10 cellular contexts compared by ENCODE assay signal in the genomic region with DNA sequence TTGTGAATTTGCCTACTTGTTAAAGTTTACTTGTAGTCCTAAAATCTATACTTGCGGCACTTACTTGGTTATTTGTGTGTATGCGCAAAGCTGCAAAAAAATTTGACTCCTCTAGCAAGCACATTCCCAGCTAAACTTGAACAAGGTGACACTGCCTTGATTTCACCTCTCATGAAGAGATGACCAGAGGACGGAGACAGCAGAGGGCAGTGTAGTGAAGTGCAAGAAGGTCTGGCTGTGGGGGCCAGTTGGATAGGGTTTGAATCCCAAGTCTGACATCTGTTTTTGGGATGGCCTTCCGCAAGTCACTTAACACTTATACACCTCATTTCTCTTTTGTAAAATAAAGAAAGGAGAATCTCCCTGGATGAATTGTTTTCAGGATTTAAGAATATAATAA. TPM values are rescaled to one million over a fixed set of nuclear protein-coding genes. Genes with fewer than 3 reads are reported as not detected.
A peak's percentile ranks its signal among the peaks of the same experiment; 100 is the strongest.
DNase-seq lines count a peak whose midpoint lies in the region; TF ChIP-seq lines count a peak whose summit lies in the region.
"Had no signal": no experiment of that assay in that cellular context is flagged by ENCODE, and none has a peak within 500 bp of the region (broad histone marks: within the 10 kb centered on the region; RNA-seq: fewer than 3 reads in every experiment).

No MANE protein-coding gene starts in this region.

- no peak overlapping the region for H3K27ac Mint-ChIP-seq in chondrocyte (ENCODE audit: unreplicated experiment)

- H2BK5ac ChIP-seq in neuronal stem cell (ENCODE audit: low read length) = no peak overlapping the region

- H3K9me3 ChIP-seq in KOPT-K1 (ENCODE audit: insufficient read depth, low read length, poor library complexity, severe bottlenecking) (no peaks in the 10 kb centered on the region), neuronal stem cell (replicated peaks in 1 of 2; ENCODE audit: control insufficient read depth in 2 of 2, insufficient read depth in 1 of 2, low read depth in 1 of 2, low read length in 2 of 2) (peaks cover 0 to 7% of the 10 kb centered on the region in 2 donors)
- H3K9me3 ChIP-seq: uterus had no signal

- peak; percentile 45 for TF ChIP-seq CTCF in chondrocyte (IDR thresholded peaks at IDR 0.05)

- H2AK5ac ChIP-seq in neuronal stem cell (ENCODE audit: low read depth, low read length) = no peak overlapping the region

- no CpG with 5 or more reads among the region's 4 CpGs for WGBS in neuronal stem cell (ENCODE audit: extremely low coverage in 2 of 2, insufficient read length in 2 of 2, insufficient replicate concordance in 1 of 2), 2 donors

- no peak overlapping the region for H2BK120ac ChIP-seq in neuronal stem cell (ENCODE audit: low read depth, low read length)

- H3K36me3 Mint-ChIP-seq in chondrocyte (ENCODE audit: low read depth) = peaks cover 1% of the 10 kb centered on the region

- peaks cover 2% of the 10 kb centered on the region for H3K79me1 ChIP-seq in neuronal stem cell (ENCODE audit: low read depth, low read length)

- no peak overlapping the region for H3K4me3 Mint-ChIP-seq in chondrocyte (ENCODE audit: unreplicated experiment)

- H3K4ac ChIP-seq in neuronal stem cell (ENCODE audit: low read length) = no peak overlapping the region

- H3K27me3 Mint-ChIP-seq in chondrocyte (ENCODE audit: low read depth) = no peaks in the 10 kb centered on the region

- peaks cover 2 to 7% of the 10 kb centered on the region in 2 donors for H3K4me1 ChIP-seq in neuronal stem cell (ENCODE audit: control insufficient read depth in 2 of 2, insufficient read depth in 1 of 2, low read depth in 1 of 2, low read length in 2 of 2)

- H4K8ac ChIP-seq in neuronal stem cell (ENCODE audit: low read depth, low read length) = no peak overlapping the region

- peaks cover 50% of the 10 kb centered on the region for H3K4me1 Mint-ChIP-seq in chondrocyte (ENCODE audit: low read depth)

- no peaks in the 10 kb centered on the region for H3K27me3 ChIP-seq in neuronal stem cell (ENCODE audit: control insufficient read depth in 3 of 3, insufficient read depth in 3 of 3, low read depth in 1 of 3, low read length in 3 of 3)
- H3K27me3 ChIP-seq: uterus had no signal

- H3K18ac ChIP-seq in neuronal stem cell (ENCODE audit: low read length) = no peak overlapping the region

- DNase-seq in NCI-H2081 (lab: John Stamatoyannopoulos, UW) (peak; percentile 12 to 28), NCI-H2081 treated with DMSO at 0.1 percent for 48 hours (lab: John Stamatoyannopoulos, UW) (no peak), chondrocyte (ENCODE audit: low spot score) (no peak), neuronal stem cell (ENCODE audit: low spot score) (peak; percentile 11), mesenteric fat pad (ENCODE audit: low spot score) (no peak), cerebellum (ENCODE audit: low spot score) (no peak)
- DNase-seq in stimulated activated CD4-positive, alpha-beta T cell treated with anti-CD3 and anti-CD28 coated beads, Interleukin-2, amount 100 ng/mL, for 48 hours = no peak
- DNase-seq: NCI-H446 treated with DMSO at 0.1 percent for 48 hours, uterus had no signal

- H2BK12ac ChIP-seq in neuronal stem cell (ENCODE audit: low read length) = no peak overlapping the region

- H3K14ac ChIP-seq in neuronal stem cell (ENCODE audit: low read length) = no peak overlapping the region

- no peak overlapping the region for H3K4me2 ChIP-seq in neuronal stem cell (ENCODE audit: insufficient read depth, low read length, poor library complexity, severe bottlenecking)

- H3K27ac ChIP-seq in KOPT-K1 (ENCODE audit: low read depth, low read length, poor library complexity, severe bottlenecking) (peak overlapping the region; percentile 58), neuronal stem cell (replicated peaks; ENCODE audit: low read length) (no peak overlapping the region)
- H3K27ac ChIP-seq: uterus had no signal

- no peak overlapping the region for H4K91ac ChIP-seq in neuronal stem cell (ENCODE audit: low read depth, low read length, poor library complexity)

- H2BK15ac ChIP-seq in neuronal stem cell (ENCODE audit: low read length) = no peak overlapping the region

- H3K9ac ChIP-seq in neuronal stem cell (ENCODE audit: low read depth, low read length, poor library complexity) = no peak overlapping the region

- H3K23ac ChIP-seq in neuronal stem cell (ENCODE audit: low read depth, low read length, poor library complexity) = no peak overlapping the region

- H3K36me3 ChIP-seq in KOPT-K1 (ENCODE audit: insufficient read depth, low read length) = no peaks in the 10 kb centered on the region
- no peaks in the 10 kb centered on the region for H3K36me3 ChIP-seq in neuronal stem cell (replicated peaks in 1 of 2; ENCODE audit: control insufficient read depth in 2 of 2, insufficient read depth in 2 of 2, low read length in 2 of 2)
- H3K36me3 ChIP-seq: uterus had no signal

- H3K9me3 Mint-ChIP-seq in chondrocyte (ENCODE audit: low read depth) = peaks cover 5% of the 10 kb centered on the region

- H3K4me3 ChIP-seq in neuronal stem cell (ENCODE audit: low read length in 2 of 2) = no peak overlapping the region
- H3K4me3 ChIP-seq: uterus had no signal

- no peak overlapping the region for H2AFZ ChIP-seq in neuronal stem cell (ENCODE audit: low read length)

RNA-seq across cellular contexts. Expression of a gene that starts 15.7 kb away (rescaled TPM):
- total RNA-seq in chondrocyte (30.8 to 33.5 TPM (median 30.9 TPM) in 3 replicates), mesenteric fat pad (41.9 TPM), cerebellum (38.9 TPM)
- polyA plus RNA-seq in neuronal stem cell (2013, experiment 1 of 2) = 19.3 TPM
- polyA plus RNA-seq in neuronal stem cell (2013, experiment 2 of 2) = 19.4 TPM

Comparison
In these comparisons a context has a peak if more than half of its experiments do, and no peak if none do; other contexts are left out.
1. DNase-seq: peak in NCI-H2081 (2 of 2) and neuronal stem cell (single experiment); none in NCI-H2081 treated with DMSO at 0.1 percent for 48 hours (single experiment), chondrocyte (single experiment), stimulated activated CD4-positive, alpha-beta T cell treated with anti-CD3 and anti-CD28 coated beads, Interleukin-2, amount 100 ng/mL, for 48 hours (0 of 2), mesenteric fat pad (single experiment) and cerebellum (single experiment).